27 cellular contexts compared by ENCODE assay signal in the genomic region with DNA sequence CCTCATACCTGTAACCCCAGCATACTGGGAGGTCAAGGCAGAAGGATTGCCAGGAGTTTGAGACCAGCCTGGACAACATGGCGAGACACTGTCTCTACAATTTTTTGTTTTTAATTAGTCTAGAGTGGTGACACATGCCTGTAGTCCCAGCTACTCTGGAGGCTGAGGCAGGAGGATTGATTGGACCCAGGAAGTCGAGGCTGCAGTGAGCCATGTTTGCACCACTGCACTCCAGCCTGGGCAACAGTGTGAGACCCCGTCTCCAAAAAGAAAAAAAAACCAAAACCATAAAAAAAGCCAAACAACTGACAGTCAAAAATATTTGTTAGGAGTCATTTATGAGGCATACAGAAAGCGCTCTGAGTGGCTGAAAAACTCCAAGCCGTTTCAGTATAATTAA.
"Had no signal": no experiment of that assay in that cellular context is flagged by ENCODE, and none has a peak within 500 bp of the region (broad histone marks: within the 10 kb centered on the region; RNA-seq: fewer than 3 reads in every experiment).

No MANE protein-coding gene starts in this region.

- H3K9me3 ChIP-seq: colonic mucosa, esophagus squamous epithelium, gastrocnemius medialis, heart right ventricle, left lung, lower lobe of right lung, mucosa of descending colon had no signal

- ATAC-seq: effector memory CD8-positive, alpha-beta T cell; esophagus mucosa; gastrocnemius medialis; heart right ventricle; left cardiac atrium; left lung; left ventricle myocardium superior; lower lobe of right lung; mucosa of descending colon had no signal

- FAIRE-seq: endometrium, islet of Langerhans, keratinocyte had no signal

- DNase-seq: colonic mucosa; cortex of kidney; effector CD8-positive, alpha-beta T cell; effector memory CD8-positive, alpha-beta T cell; endodermal cell; erythroblast; esophagus squamous epithelium; foreskin fibroblast; foreskin melanocyte; gastrocnemius medialis; glutamatergic neuron; head of caudate nucleus; heart right ventricle; hippocampal formation; left cardiac atrium; left lung; left ventricle myocardium superior; lower lobe of right lung; mesenchymal stem cell; mucosa of descending colon had no signal

- H3K4me3 ChIP-seq: colonic mucosa, esophagus squamous epithelium, gastrocnemius medialis, heart right ventricle, left lung, lower lobe of right lung, mucosa of descending colon had no signal

- H3K27ac Mint-ChIP-seq: dendritic cell treated with granulocyte-macrophage colony-stimulating factor and Interleukin-4, amounts not matched to agents 40 ng/mL and 50 ng/mL, for 4 days; effector memory CD8-positive, alpha-beta T cell; endodermal cell; mesothelial cell of epicardium had no signal

- H3K27me3 Mint-ChIP-seq: dendritic cell treated with granulocyte-macrophage colony-stimulating factor and Interleukin-4, amounts not matched to agents 40 ng/mL and 50 ng/mL, for 4 days; effector memory CD8-positive, alpha-beta T cell had no signal

- H3K4me1 ChIP-seq: colonic mucosa, lower lobe of right lung had no signal

- H3K4me3 Mint-ChIP-seq: dendritic cell treated with granulocyte-macrophage colony-stimulating factor and Interleukin-4, amounts not matched to agents 40 ng/mL and 50 ng/mL, for 4 days; effector memory CD8-positive, alpha-beta T cell; endodermal cell; mesothelial cell of epicardium had no signal

- H3K27me3 ChIP-seq: colonic mucosa, esophagus squamous epithelium, gastrocnemius medialis, heart right ventricle, left lung had no signal

- H3K27ac ChIP-seq: colonic mucosa, epithelial cell of prostate, esophagus squamous epithelium, gastrocnemius medialis, heart right ventricle, left lung, lower lobe of right lung had no signal

- H3K9me3 Mint-ChIP-seq: dendritic cell treated with granulocyte-macrophage colony-stimulating factor and Interleukin-4, amounts not matched to agents 40 ng/mL and 50 ng/mL, for 4 days; effector memory CD8-positive, alpha-beta T cell; endodermal cell; mesothelial cell of epicardium had no signal
